9 cellular contexts compared by ENCODE assay signal in genomic region chr17:80262775-80263244, GRCh38. TPM values are rescaled to one million over a fixed set of nuclear protein-coding genes. Genes with fewer than 3 reads are reported as not detected.
DNase-seq lines count a peak whose midpoint lies in the region; ATAC-seq and TF ChIP-seq lines count a peak whose summit lies in the region.
"Had no signal": no experiment of that assay in that cellular context is flagged by ENCODE, and none has a peak within 500 bp of the region (broad histone marks: within the 10 kb centered on the region; RNA-seq: fewer than 3 reads in every experiment).

No MANE protein-coding gene starts in this region.

- peak overlapping the region; percentile 97 for H3K9ac ChIP-seq in OCI-LY3 (ENCODE audit: low read length)
- no peak overlapping the region for H3K9ac ChIP-seq in rectal smooth muscle tissue (ENCODE audit: low read length)

- H3K4me1 ChIP-seq in CD8-positive, alpha-beta T cell (ENCODE audit: insufficient read depth, low read length) = peaks cover 55% of the 10 kb centered on the region
- peaks cover 55% of the 10 kb centered on the region for H3K4me1 ChIP-seq in OCI-LY3 (ENCODE audit: low read length)
- peaks cover 36 to 54% (median 45%) of the 10 kb centered on the region in 4 donors for H3K4me1 ChIP-seq in esophagus muscularis mucosa
- peaks cover 17% of the 10 kb centered on the region for H3K4me1 ChIP-seq in rectal smooth muscle tissue (ENCODE audit: control insufficient read depth, insufficient read depth, low read length)

- H3K36me3 ChIP-seq in CD8-positive, alpha-beta T cell (ENCODE audit: insufficient read depth, low read length) = peaks cover 2% of the 10 kb centered on the region
- H3K36me3 ChIP-seq in OCI-LY3 (replicated peaks; ENCODE audit: low read depth, low read length) = peaks cover 38% of the 10 kb centered on the region
- H3K36me3 ChIP-seq in esophagus muscularis mucosa = peaks cover 4 to 32% (median 20%) of the 10 kb centered on the region in 4 donors
- peaks cover 2% of the 10 kb centered on the region for H3K36me3 ChIP-seq in rectal smooth muscle tissue (ENCODE audit: control insufficient read depth, insufficient read depth, low read length)

- no peak for TF ChIP-seq EP300 in esophagus muscularis mucosa (IDR thresholded peaks at IDR 0.05)

- H3K9me3 ChIP-seq in CD8-positive, alpha-beta T cell (ENCODE audit: low read length) = no peaks in the 10 kb centered on the region
- H3K9me3 ChIP-seq in OCI-LY3 (ENCODE audit: insufficient read depth, low read length) (no peaks in the 10 kb centered on the region), esophagus muscularis mucosa (no peaks in the 10 kb centered on the region)

- intact Hi-C loops in CD8-positive, alpha-beta T cell (cut with DNase I, micrococcal nuclease) = loop anchor here (5.0 to 10.0 kb wide), 4 partner anchors 152 to 1481 kb away; partner anchors contain the start of genes ACTG1 (in 1 of the 2), CBX8 (in 1 of the 2), CYTH1 (in 1 of the 2) and ENDOV (in 1 of the 2)
- intact Hi-C loops in esophagus muscularis mucosa (cut with DNase I) = loop anchor here (5.0 kb wide), 1 partner anchor 116 kb away; the partner anchor contains the start of gene EIF4A3

- no peak overlapping the region for H2AFZ ChIP-seq in OCI-LY3 (ENCODE audit: low read depth, low read length)

- no peaks in the 10 kb centered on the region for H3K27me3 Mint-ChIP-seq in CD8-positive, alpha-beta T cell (ENCODE audit: low read depth)

- CTCF ChIA-PET in CD8-positive, alpha-beta T cell (lab: Charles Lee) = interaction anchor here (3.4 kb wide), 1 partner anchor 11 kb away, joined by 15 read pairs; no protein-coding TSS in a partner anchor

- peak overlapping the region; percentile 90 for H3K4me3 ChIP-seq in CD8-positive, alpha-beta T cell (ENCODE audit: low read depth, low read length)
- peak overlapping the region; percentile 93 for H3K4me3 ChIP-seq in OCI-LY3 (ENCODE audit: low read length)
- H3K4me3 ChIP-seq in esophagus muscularis mucosa = peak overlapping the region; percentile 36 to 93 (median 71)
- H3K4me3 ChIP-seq in rectal smooth muscle tissue (ENCODE audit: low read length) = peak overlapping the region; percentile 81

- H3K36me3 Mint-ChIP-seq in CD8-positive, alpha-beta T cell = peaks cover 23% of the 10 kb centered on the region

- ATAC-seq in CD8-positive, alpha-beta T cell = no peak
- ATAC-seq in HG02571 (IDR thresholded peaks at IDR 0.05; ENCODE audit: unreplicated experiment) = no peak

- peak overlapping the region; percentile 91 for H3K4me3 Mint-ChIP-seq in CD8-positive, alpha-beta T cell

- TF ChIP-seq CTCF in CD8-positive, alpha-beta T cell (IDR thresholded peaks at IDR 0.05) = no peak
- no peak for TF ChIP-seq CTCF in OCI-LY3 (IDR thresholded peaks at IDR 0.05; ENCODE audit: low read depth, low read length)
- no peak for TF ChIP-seq CTCF in esophagus muscularis mucosa (IDR thresholded peaks at IDR 0.05)

- no peak for TF ChIP-seq POLR2A in esophagus muscularis mucosa (IDR thresholded peaks at IDR 0.05; ENCODE audit: low read depth)

- H3K27ac Mint-ChIP-seq in CD8-positive, alpha-beta T cell = peak overlapping the region; percentile 90

- H3K79me2 ChIP-seq in OCI-LY3 (ENCODE audit: low read length) = peaks cover 70% of the 10 kb centered on the region

- POLR2A ChIA-PET in CD8-positive, alpha-beta T cell (lab: Charles Lee) = interaction anchor here (1.1 kb wide), 1 partner anchor 11 kb away, joined by 4 read pairs; no protein-coding TSS in a partner anchor

- H3K27ac ChIP-seq in CD8-positive, alpha-beta T cell (ENCODE audit: low read depth, low read length) = no peak overlapping the region
- H3K27ac ChIP-seq in OCI-LY3 (ENCODE audit: low read length) = peak overlapping the region; percentile 92
- peak overlapping the region; percentile 96 to 99 (median 98) for H3K27ac ChIP-seq in esophagus muscularis mucosa (replicated peaks in 1 of 4)
- peak overlapping the region; percentile 68 for H3K27ac ChIP-seq in rectal smooth muscle tissue (ENCODE audit: low read depth, low read length)

- peaks cover 58% of the 10 kb centered on the region for H3K4me1 Mint-ChIP-seq in CD8-positive, alpha-beta T cell (ENCODE audit: low read depth)

- H4K20me1 ChIP-seq in OCI-LY3 (ENCODE audit: insufficient read depth, low read length) = peaks cover 34% of the 10 kb centered on the region

- peak overlapping the region; percentile 97 for H3K4me2 ChIP-seq in OCI-LY3 (ENCODE audit: low read length)

- H3K27me3 ChIP-seq in CD8-positive, alpha-beta T cell (ENCODE audit: insufficient read depth, low read length) = no peaks in the 10 kb centered on the region
- H3K27me3 ChIP-seq in OCI-LY3 (ENCODE audit: low read depth, low read length) (no peaks in the 10 kb centered on the region), esophagus muscularis mucosa (no peaks in the 10 kb centered on the region), rectal smooth muscle tissue (ENCODE audit: control insufficient read depth, insufficient read depth, low read length) (no peaks in the 10 kb centered on the region)

- WGBS in esophagus muscularis mucosa = 100% methylated on average over 4 of the region's 8 CpGs

- DNase-seq in CD8-positive, alpha-beta T cell = peak in 1 of 7 experiments; percentile 17
- DNase-seq in esophagus muscularis mucosa (ENCODE audit: extremely low spot score) (no peak), dedifferentiated amniotic fluid mesenchymal stem cell (ENCODE audit: extremely low spot score) (no peak), globus pallidus (ENCODE audit: low spot score) (no peak)
- no peak for DNase-seq in activated CD4-positive, CD25-positive, alpha-beta regulatory T cell (lab: John Stamatoyannopoulos, UW)
- DNase-seq: NCI-H345 had no signal

- H3K9me3 Mint-ChIP-seq in CD8-positive, alpha-beta T cell = no peaks in the 10 kb centered on the region

RNA-seq across cellular contexts. Expression of gene RNF213, which starts 2.2 kb away (rescaled TPM):
- total RNA-seq in CD8-positive, alpha-beta T cell = 100 to 1,000 TPM; 318 to 336 TPM
- 10 to 100 TPM; 55.8 to 85.7 (median 75.9) TPM for total RNA-seq in esophagus muscularis mucosa

RNA-seq across cellular contexts. Expression of gene SLC26A11, which starts 42.6 kb away (rescaled TPM):
- total RNA-seq in CD8-positive, alpha-beta T cell = 10 to 100 TPM; 44.4 to 48.7 TPM
- total RNA-seq in esophagus muscularis mucosa = 10 to 100 TPM; 11.3 to 13.8 (median 12.7) TPM

RNA-seq across cellular contexts. Expression of gene SGSH, which starts 42.7 kb away (rescaled TPM):
- total RNA-seq in CD8-positive, alpha-beta T cell = 10 to 100 TPM; 80.3 to 86.6 TPM
- 10 to 100 TPM; 12.9 to 24.4 (median 21.3) TPM for total RNA-seq in esophagus muscularis mucosa
